ENCODE assay signal across 11 cellular contexts in genomic region chr17:63645775-63646491, GRCh38. TPM values are rescaled to one million over a fixed set of nuclear protein-coding genes. Genes with fewer than 3 reads are reported as not detected.
DNase-seq lines count a peak whose midpoint lies in the region; ATAC-seq and TF ChIP-seq lines count a peak whose summit lies in the region.
"Had no signal": no experiment of that assay in that cellular context is flagged by ENCODE, and none has a peak within 500 bp of the region (broad histone marks: within the 10 kb centered on the region; RNA-seq: fewer than 3 reads in every experiment).

No MANE protein-coding gene starts in this region.

- POLR2A ChIA-PET in MCF 10A (lab: Yijun Ruan, JAX) = interaction anchor here (0.9 kb wide), 1 partner anchor 24 kb away, joined by 3 read pairs; the partner anchor contains the start of gene MAP3K3

- CTCF ChIA-PET in MCF 10A (lab: Yijun Ruan, JAX) = interaction anchor here (0.6 kb wide), 1 partner anchor 122 kb away, joined by 4 read pairs; no protein-coding TSS in a partner anchor

- TF ChIP-seq POLR2A in gastroesophageal sphincter (IDR thresholded peaks at IDR 0.05) = no peak

- H3K27ac ChIP-seq in gastroesophageal sphincter = no peak overlapping the region
- H3K27ac ChIP-seq: BLaER1, PC-9 had no signal

- no peaks in the 10 kb centered on the region for H3K9me3 ChIP-seq in gastroesophageal sphincter
- H3K9me3 ChIP-seq: BLaER1 had no signal

- no peak overlapping the region for H3K4me3 Mint-ChIP-seq in stimulated activated naive CD8-positive, alpha-beta T cell treated with anti-CD3 and anti-CD28 coated beads, Interleukin-15, Interleukin-2, amounts not matched to agents 100 ng/mL and 50 ng/mL, for 24 hours
- no peak overlapping the region for H3K4me3 Mint-ChIP-seq in MCF 10A (ENCODE audit: unreplicated experiment)

- peak overlapping the region; percentile 10 for H3K27ac Mint-ChIP-seq in stimulated activated naive CD8-positive, alpha-beta T cell treated with anti-CD3 and anti-CD28 coated beads, Interleukin-15, Interleukin-2, amounts not matched to agents 100 ng/mL and 50 ng/mL, for 24 hours
- H3K27ac Mint-ChIP-seq in MCF 10A (ENCODE audit: low read depth, unreplicated experiment) = peak overlapping the region; percentile 62

- H3K4me1 Mint-ChIP-seq in stimulated activated naive CD8-positive, alpha-beta T cell treated with anti-CD3 and anti-CD28 coated beads, Interleukin-15, Interleukin-2, amounts not matched to agents 100 ng/mL and 50 ng/mL, for 24 hours (ENCODE audit: low read depth) = peaks cover 33% of the 10 kb centered on the region
- peaks cover 16% of the 10 kb centered on the region for H3K4me1 Mint-ChIP-seq in MCF 10A (ENCODE audit: insufficient read depth, unreplicated experiment)

- peaks cover 17% of the 10 kb centered on the region for H3K36me3 Mint-ChIP-seq in stimulated activated naive CD8-positive, alpha-beta T cell treated with anti-CD3 and anti-CD28 coated beads, Interleukin-15, Interleukin-2, amounts not matched to agents 100 ng/mL and 50 ng/mL, for 24 hours (ENCODE audit: low read depth)
- H3K36me3 Mint-ChIP-seq in MCF 10A (ENCODE audit: insufficient read depth, unreplicated experiment) = peaks cover 22% of the 10 kb centered on the region

- no peaks in the 10 kb centered on the region for H3K9me3 Mint-ChIP-seq in stimulated activated naive CD8-positive, alpha-beta T cell treated with anti-CD3 and anti-CD28 coated beads, Interleukin-15, Interleukin-2, amounts not matched to agents 100 ng/mL and 50 ng/mL, for 24 hours
- no peaks in the 10 kb centered on the region for H3K9me3 Mint-ChIP-seq in MCF 10A (ENCODE audit: unreplicated experiment)

- H3K36me3 ChIP-seq in gastroesophageal sphincter = peaks cover 0 to 85% of the 10 kb centered on the region in 2 donors

- no peak overlapping the region for H3K4me3 ChIP-seq in gastroesophageal sphincter
- H3K4me3 ChIP-seq: BLaER1, PC-9 had no signal

- TF ChIP-seq CTCF in MCF 10A (IDR thresholded peaks at IDR 0.05; ENCODE audit: unreplicated experiment) = no peak
- TF ChIP-seq CTCF in gastroesophageal sphincter (IDR thresholded peaks at IDR 0.05) = no peak

- no peaks in the 10 kb centered on the region for H3K27me3 ChIP-seq in gastroesophageal sphincter
- H3K27me3 ChIP-seq: BLaER1 had no signal

- intact Hi-C loops in MCF 10A (cut with micrococcal nuclease) = no loop called here

- peaks cover 0 to 27% (median 0%) of the 10 kb centered on the region in 3 donors for H3K4me1 ChIP-seq in gastroesophageal sphincter

- H3K27me3 Mint-ChIP-seq in stimulated activated naive CD8-positive, alpha-beta T cell treated with anti-CD3 and anti-CD28 coated beads, Interleukin-15, Interleukin-2, amounts not matched to agents 100 ng/mL and 50 ng/mL, for 24 hours = no peaks in the 10 kb centered on the region
- no peaks in the 10 kb centered on the region for H3K27me3 Mint-ChIP-seq in MCF 10A (ENCODE audit: insufficient read depth, unreplicated experiment)

- DNase-seq in stimulated activated naive CD8-positive, alpha-beta T cell treated with anti-CD3 and anti-CD28 coated beads, Interleukin-15, Interleukin-2, amounts not matched to agents 100 U/mL and 50 U/mL, for 24 hours = no peak
- DNase-seq in MCF 10A (ENCODE audit: unreplicated experiment) (peak; percentile 20), mesenteric fat pad (ENCODE audit: low spot score) (no peak), 8988T (no peak)
- DNase-seq: erythroblast had no signal

- BruUV-seq in MCF 10A (replicated peaks; lab: Mats Ljungman, UMichigan) = no TSS peak

- ATAC-seq in stimulated activated naive CD8-positive, alpha-beta T cell treated with anti-CD3 and anti-CD28 coated beads, Interleukin-15, Interleukin-2, amounts not matched to agents 100 U/mL and 50 U/mL, for 24 hours = no peak
- peak; percentile 58 for ATAC-seq in HG03039 (IDR thresholded peaks at IDR 0.05; ENCODE audit: unreplicated experiment)
- no peak for ATAC-seq in gastroesophageal sphincter
- ATAC-seq in HG02970 (IDR thresholded peaks at IDR 0.05; ENCODE audit: low FRiP score, unreplicated experiment) = no peak

- WGBS in gastroesophageal sphincter (ENCODE audit: low coverage in 1 of 2), 2 donors = 91 to 100% methylated on average over 1 to 5 of the region's 5 CpGs

- no peak for TF ChIP-seq EP300 in gastroesophageal sphincter (IDR thresholded peaks at IDR 0.05)

RNA-seq across cellular contexts. Expression of gene MAP3K3, which starts 23.7 kb away (rescaled TPM):
- total RNA-seq in MCF 10A (2022) (12.8 and 13.8 TPM in 2 replicates), mesenteric fat pad (48.8 TPM), gastroesophageal sphincter (100 to 1,000 TPM in 1 of 4 donors, 10 to 100 TPM in 3; 64.9 to 108 (median 85.7) TPM)

RNA-seq across cellular contexts. Expression of gene TACO1, which starts 45.2 kb away (rescaled TPM):
- total RNA-seq in MCF 10A (2022) (36.5 and 38.7 TPM in 2 replicates), mesenteric fat pad (17.1 TPM), gastroesophageal sphincter (10 to 100 TPM; 11.4 to 18.3 (median 14.6) TPM)

RNA-seq across cellular contexts. Expression of gene LIMD2, which starts 54.0 kb away (rescaled TPM):
- total RNA-seq in MCF 10A (2022) (0.56 and 0.93 TPM in 2 replicates), mesenteric fat pad (11.3 TPM), gastroesophageal sphincter (10 to 100 TPM in 1 of 4 donors, 1 to 10 TPM in 3; 2.3 to 11.0 (median 6.7) TPM)
